In the genomic region with DNA sequence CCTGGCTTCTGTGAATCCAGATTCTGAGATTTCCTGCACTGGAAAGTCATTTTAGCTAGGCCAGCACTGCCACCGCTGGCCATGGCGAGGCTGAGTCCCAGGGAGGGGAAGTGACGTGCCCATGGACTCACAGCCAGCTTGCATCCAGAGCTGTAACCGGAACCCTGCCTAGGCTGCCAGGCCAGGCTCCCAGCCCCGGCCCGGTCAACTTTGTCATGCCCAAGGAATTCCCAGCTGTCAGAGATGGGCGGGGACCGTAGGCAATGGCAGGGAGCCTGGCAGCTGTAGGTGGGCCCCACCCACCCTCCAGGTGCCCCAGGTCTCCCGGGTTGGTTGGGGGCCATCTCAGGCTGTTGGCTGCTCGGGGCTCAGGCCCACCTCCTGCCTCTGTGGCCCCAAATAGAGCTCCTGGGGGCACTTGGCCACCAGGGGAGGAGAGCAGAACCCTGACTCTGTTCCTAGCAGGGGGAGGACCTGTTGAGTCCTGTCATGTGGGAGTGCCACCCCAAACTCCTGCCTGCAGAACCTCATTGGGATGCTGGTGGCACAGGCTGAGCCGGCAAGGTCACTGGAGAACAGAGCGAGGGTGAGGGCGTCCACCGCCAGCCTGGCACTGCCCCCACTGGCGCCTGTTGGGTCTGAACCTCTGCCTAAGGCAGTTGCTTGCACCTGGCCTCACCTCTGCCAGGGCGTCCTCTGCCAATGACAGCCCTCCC, we compare ENCODE assay signal across 9 cellular contexts. TPM values are rescaled to one million over a fixed set of nuclear protein-coding genes. Genes with fewer than 3 reads are reported as not detected.
DNase-seq lines count a peak whose midpoint lies in the region; ATAC-seq and TF ChIP-seq lines count a peak whose summit lies in the region.
"Had no signal": no experiment of that assay in that cellular context is flagged by ENCODE, and none has a peak within 500 bp of the region (broad histone marks: within the 10 kb centered on the region; RNA-seq: fewer than 3 reads in every experiment).

No MANE protein-coding gene starts in this region.

- H3K27me3 Mint-ChIP-seq in T-cell (peaks cover 7 to 9% of the 10 kb centered on the region in 2 donors), mesothelial cell of epicardium (ENCODE audit: low read depth) (no peaks in the 10 kb centered on the region)

- H3K9me3 Mint-ChIP-seq in T-cell (no peaks in the 10 kb centered on the region), mesothelial cell of epicardium (no peaks in the 10 kb centered on the region)
- H3K9me3 Mint-ChIP-seq: naive B cell had no signal

- DNase-seq in GM04503 (ENCODE audit: low read depth) (peak; percentile 61), RPMI7951 (ENCODE audit: low read depth) (peak; percentile 89), fibroblast of the conjunctiva (ENCODE audit: low read depth) (peak; percentile 60), skeletal muscle cell (ENCODE audit: low read depth) (peak; percentile 60), T-cell (no peak), mesothelial cell of epicardium (ENCODE audit: low spot score in 2 of 2, unreplicated experiment in 2 of 2) (no peak)
- DNase-seq: naive B cell had no signal

- TF ChIP-seq CTCF in mesothelial cell of epicardium (IDR thresholded peaks at IDR 0.05; ENCODE audit: unreplicated experiment), result no peak

- H3K36me3 Mint-ChIP-seq in T-cell, result no peaks in the 10 kb centered on the region
- no peaks in the 10 kb centered on the region for H3K36me3 Mint-ChIP-seq in mesothelial cell of epicardium
- H3K36me3 Mint-ChIP-seq: naive B cell had no signal

- CTCF ChIA-PET in T-cell (lab: Charles Lee), result interaction anchor here in 1 of 2 donors (1.6 to 1.9 kb wide), 2 partner anchors 96 to 150 kb away, joined by 4 read pairs; no protein-coding TSS in a partner anchor

- no peaks in the 10 kb centered on the region for H3K4me1 Mint-ChIP-seq in T-cell
- peaks cover 32% of the 10 kb centered on the region for H3K4me1 Mint-ChIP-seq in mesothelial cell of epicardium
- H3K4me1 Mint-ChIP-seq: naive B cell had no signal

- no peak for ATAC-seq in GM21529 (IDR thresholded peaks at IDR 0.05; ENCODE audit: unreplicated experiment)
- no peak for ATAC-seq in HG02642 (IDR thresholded peaks at IDR 0.05; ENCODE audit: poor library complexity, unreplicated experiment)
- ATAC-seq in T-cell (replicated peaks in 1 of 4), result no peak

- no peak overlapping the region for H3K4me3 ChIP-seq in skeletal muscle cell (ENCODE audit: low read depth, low read length)

- H3K4me3 Mint-ChIP-seq in T-cell, result no peak overlapping the region
- H3K4me3 Mint-ChIP-seq in mesothelial cell of epicardium, result no peak overlapping the region
- H3K4me3 Mint-ChIP-seq: naive B cell had no signal

- H3K27ac Mint-ChIP-seq in T-cell (no peak overlapping the region), mesothelial cell of epicardium (no peak overlapping the region)
- H3K27ac Mint-ChIP-seq: naive B cell had no signal

- POLR2A ChIA-PET in T-cell (lab: Charles Lee), result interaction anchor here in 1 of 2 donors (0.7 kb wide), 1 partner anchor 12 kb away, joined by 3 read pairs; no protein-coding TSS in a partner anchor

RNA-seq across cellular contexts. Expression of a gene that starts 57.8 kb away (rescaled TPM):
- total RNA-seq in RPMI7951 (2014; rRNA removed; shearing (Covaris generic)), result not detected in 2 replicates
- under 1 TPM in 3 of 5 donors, not detected in 2; 0.13 to 0.70 (median 0.63) TPM for total RNA-seq in T-cell
- 34.8 to 38.4 TPM (median 37.4 TPM) in 3 replicates for total RNA-seq in mesothelial cell of epicardium

Comparison
In these comparisons a context has a peak if more than half of its experiments do, and no peak if none do; other contexts are left out.
1. DNase-seq: peak in GM04503 (single experiment), RPMI7951 (single experiment), fibroblast of the conjunctiva (single experiment) and skeletal muscle cell (single experiment); none in T-cell (0 of 34) and mesothelial cell of epicardium (0 of 2).
2. RNA of a gene that starts 57.8 kb away (total RNA-seq): 34.8 to 38.4 TPM in mesothelial cell of epicardium; 0.13 to 0.70 TPM in T-cell and not detected in RPMI7951; every median in the first group is over 10 times any median in the second.